ENCODE assay signal across 8 cellular contexts in genomic region chr2:62706721-62707516, GRCh38. TPM values are rescaled to one million over a fixed set of nuclear protein-coding genes. Genes with fewer than 3 reads are reported as not detected.
DNase-seq lines count a peak whose midpoint lies in the region; ATAC-seq and TF ChIP-seq lines count a peak whose summit lies in the region.

No MANE protein-coding gene starts in this region.

- peaks cover 22% of the 10 kb centered on the region for H3K4me1 ChIP-seq in CD8-positive, alpha-beta memory T cell (ENCODE audit: insufficient read depth, low read length)

- peak overlapping the region; percentile 66 for H3K4me3 ChIP-seq in CD8-positive, alpha-beta memory T cell (ENCODE audit: low read length)
- H3K4me3 ChIP-seq in NB4 (ENCODE audit: low read depth, low read length), result peak overlapping the region; percentile 84
- peak overlapping the region; percentile 93 for H3K4me3 ChIP-seq in coronary artery

- ATAC-seq in HG03342 (IDR thresholded peaks at IDR 0.05; ENCODE audit: unreplicated experiment), result no peak

- no peak for TF ChIP-seq POLR2A in NB4 (IDR thresholded peaks at IDR 0.05; ENCODE audit: extremely low read depth, insufficient read length)

- no peaks in the 10 kb centered on the region for H3K9me3 Mint-ChIP-seq in CD8-positive, alpha-beta memory T cell
- no peaks in the 10 kb centered on the region for H3K9me3 Mint-ChIP-seq in neural crest cell

- peak overlapping the region; percentile 36 to 86 (median 82) for H3K27ac Mint-ChIP-seq in CD8-positive, alpha-beta memory T cell
- no peak overlapping the region for H3K27ac Mint-ChIP-seq in neural crest cell (ENCODE audit: unreplicated experiment)

- H3K4me1 Mint-ChIP-seq in CD8-positive, alpha-beta memory T cell, result peaks cover 36 to 44% (median 38%) of the 10 kb centered on the region in 3 donors
- peaks cover 31% of the 10 kb centered on the region for H3K4me1 Mint-ChIP-seq in neural crest cell

- peaks cover 3 to 10% (median 7%) of the 10 kb centered on the region in 3 donors for H3K36me3 Mint-ChIP-seq in CD8-positive, alpha-beta memory T cell
- H3K36me3 Mint-ChIP-seq in neural crest cell (ENCODE audit: low read depth), result peaks cover 9% of the 10 kb centered on the region

- no peak overlapping the region for H3K27ac ChIP-seq in CD8-positive, alpha-beta memory T cell (ENCODE audit: low read depth, low read length)
- H3K27ac ChIP-seq in coronary artery, result peak overlapping the region in 1 of 2 donors; percentile 99

- no peaks in the 10 kb centered on the region for H3K27me3 ChIP-seq in CD8-positive, alpha-beta memory T cell (ENCODE audit: insufficient read depth, low read length, poor library complexity, severe bottlenecking)

- H3K36me3 ChIP-seq in CD8-positive, alpha-beta memory T cell (ENCODE audit: insufficient read depth, low read length), result no peaks in the 10 kb centered on the region

- TF ChIP-seq CTCF in NB4 (IDR thresholded peaks at IDR 0.05; ENCODE audit: low read depth, low read length), result no peak
- no peak for TF ChIP-seq CTCF in coronary artery (IDR thresholded peaks at IDR 0.05)
- TF ChIP-seq CTCF in neural crest cell (conservative IDR thresholded peaks at IDR 0.05), result no peak

- H3K27me3 Mint-ChIP-seq in CD8-positive, alpha-beta memory T cell, result peaks cover 0 to 1% of the 10 kb centered on the region in 2 donors
- no peaks in the 10 kb centered on the region for H3K27me3 Mint-ChIP-seq in neural crest cell (ENCODE audit: low read depth)

- POLR2A ChIA-PET in CD8-positive, alpha-beta memory T cell (lab: Charles Lee), result no interaction called here

- DNase-seq in CD8-positive, alpha-beta memory T cell, result no peak
- DNase-seq in NB4 (ENCODE audit: low read depth), result peak; percentile 8
- DNase-seq in coronary artery (ENCODE audit: low spot score), result no peak
- no peak for DNase-seq in neural crest cell (ENCODE audit: low read depth, low spot score)
- no peak for DNase-seq in putamen (ENCODE audit: low spot score)
- DNase-seq in RKO (ENCODE audit: low spot score), result no peak
- no peak for DNase-seq in NK-92 (lab: John Stamatoyannopoulos, UW; ENCODE audit: unreplicated experiment)

- peak overlapping the region; percentile 86 to 96 (median 92) for H3K4me3 Mint-ChIP-seq in CD8-positive, alpha-beta memory T cell
- peak overlapping the region; percentile 86 for H3K4me3 Mint-ChIP-seq in neural crest cell

- H3K9me3 ChIP-seq in CD8-positive, alpha-beta memory T cell (ENCODE audit: low read length), result no peaks in the 10 kb centered on the region

- CTCF ChIA-PET in CD8-positive, alpha-beta memory T cell (lab: Charles Lee), result no interaction called here

RNA-seq across cellular contexts. Expression of gene EHBP1, which starts 1.4 kb away (rescaled TPM):
- 10 to 100 TPM; 22.7 to 23.1 TPM for total RNA-seq in CD8-positive, alpha-beta memory T cell
- polyA plus RNA-seq in CD8-positive, alpha-beta memory T cell, result 12.5 TPM
- 42.3 and 48.8 TPM in 2 replicates for total RNA-seq in neural crest cell
